1 cellular context compared by ENCODE assay signal in the genomic region with DNA sequence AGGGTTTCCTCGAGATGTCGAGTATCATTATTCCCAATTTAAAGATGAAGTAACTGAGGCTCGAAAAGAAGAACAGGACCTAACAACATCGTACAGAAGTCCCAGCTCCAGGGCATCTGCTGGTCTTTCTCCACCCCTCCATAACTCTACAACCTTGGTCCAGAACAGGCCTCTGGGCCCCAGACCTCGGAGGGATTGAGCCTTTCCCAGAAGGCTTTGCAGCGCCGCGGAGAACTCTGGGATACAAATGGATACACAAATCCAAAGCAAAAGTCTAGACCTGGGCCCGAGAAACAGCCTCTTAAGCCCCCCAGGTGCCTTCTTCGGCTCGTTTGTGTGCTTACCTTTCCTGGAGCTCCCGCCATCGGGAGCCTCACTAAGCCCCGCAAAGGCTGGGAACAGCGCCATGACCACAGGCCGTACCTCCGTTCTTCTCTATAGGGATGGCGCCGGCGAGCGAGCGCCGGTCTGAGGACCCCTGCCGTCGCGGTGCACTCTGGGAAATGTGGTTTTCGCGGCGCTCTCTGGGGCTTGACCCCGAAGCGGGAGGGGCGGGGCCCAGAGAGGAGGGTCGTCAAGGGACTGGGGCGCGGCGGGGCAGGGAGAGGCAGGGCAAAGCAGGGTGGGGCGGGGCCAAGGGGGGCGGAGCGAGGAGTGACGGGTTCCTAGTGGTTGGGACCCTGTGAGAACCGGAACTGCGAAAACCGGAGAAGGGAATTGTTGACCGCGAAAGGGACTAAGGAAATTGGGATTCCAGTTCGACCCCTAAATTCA.
TF ChIP-seq lines count a peak whose summit lies in the region.

A gene with protein sequence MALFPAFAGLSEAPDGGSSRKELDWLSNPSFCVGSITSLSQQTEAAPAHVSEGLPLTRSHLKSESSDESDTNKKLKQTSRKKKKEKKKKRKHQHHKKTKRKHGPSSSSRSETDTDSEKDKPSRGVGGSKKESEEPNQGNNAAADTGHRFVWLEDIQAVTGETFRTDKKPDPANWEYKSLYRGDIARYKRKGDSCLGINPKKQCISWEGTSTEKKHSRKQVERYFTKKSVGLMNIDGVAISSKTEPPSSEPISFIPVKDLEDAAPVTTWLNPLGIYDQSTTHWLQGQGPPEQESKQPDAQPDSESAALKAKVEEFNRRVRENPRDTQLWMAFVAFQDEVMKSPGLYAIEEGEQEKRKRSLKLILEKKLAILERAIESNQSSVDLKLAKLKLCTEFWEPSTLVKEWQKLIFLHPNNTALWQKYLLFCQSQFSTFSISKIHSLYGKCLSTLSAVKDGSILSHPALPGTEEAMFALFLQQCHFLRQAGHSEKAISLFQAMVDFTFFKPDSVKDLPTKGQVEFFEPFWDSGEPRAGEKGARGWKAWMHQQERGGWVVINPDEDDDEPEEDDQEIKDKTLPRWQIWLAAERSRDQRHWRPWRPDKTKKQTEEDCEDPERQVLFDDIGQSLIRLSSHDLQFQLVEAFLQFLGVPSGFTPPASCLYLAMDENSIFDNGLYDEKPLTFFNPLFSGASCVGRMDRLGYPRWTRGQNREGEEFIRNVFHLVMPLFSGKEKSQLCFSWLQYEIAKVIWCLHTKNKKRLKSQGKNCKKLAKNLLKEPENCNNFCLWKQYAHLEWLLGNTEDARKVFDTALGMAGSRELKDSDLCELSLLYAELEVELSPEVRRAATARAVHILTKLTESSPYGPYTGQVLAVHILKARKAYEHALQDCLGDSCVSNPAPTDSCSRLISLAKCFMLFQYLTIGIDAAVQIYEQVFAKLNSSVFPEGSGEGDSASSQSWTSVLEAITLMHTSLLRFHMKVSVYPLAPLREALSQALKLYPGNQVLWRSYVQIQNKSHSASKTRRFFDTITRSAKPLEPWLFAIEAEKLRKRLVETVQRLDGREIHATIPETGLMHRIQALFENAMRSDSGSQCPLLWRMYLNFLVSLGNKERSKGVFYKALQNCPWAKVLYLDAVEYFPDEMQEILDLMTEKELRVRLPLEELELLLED (minus strand): TSS at position 445 of the 774 bp plus-strand sequence. CDS start 37 bp downstream, at position 408.

TF ChIP-seq in SK-N-SH treated with all-trans-retinoic acid at 6 μM for 48 hours, 23 proteins besides CTCF, POLR2A, EP300 and RAD21 (continued from another document):
- TF ChIP-seq, protein P1, sequence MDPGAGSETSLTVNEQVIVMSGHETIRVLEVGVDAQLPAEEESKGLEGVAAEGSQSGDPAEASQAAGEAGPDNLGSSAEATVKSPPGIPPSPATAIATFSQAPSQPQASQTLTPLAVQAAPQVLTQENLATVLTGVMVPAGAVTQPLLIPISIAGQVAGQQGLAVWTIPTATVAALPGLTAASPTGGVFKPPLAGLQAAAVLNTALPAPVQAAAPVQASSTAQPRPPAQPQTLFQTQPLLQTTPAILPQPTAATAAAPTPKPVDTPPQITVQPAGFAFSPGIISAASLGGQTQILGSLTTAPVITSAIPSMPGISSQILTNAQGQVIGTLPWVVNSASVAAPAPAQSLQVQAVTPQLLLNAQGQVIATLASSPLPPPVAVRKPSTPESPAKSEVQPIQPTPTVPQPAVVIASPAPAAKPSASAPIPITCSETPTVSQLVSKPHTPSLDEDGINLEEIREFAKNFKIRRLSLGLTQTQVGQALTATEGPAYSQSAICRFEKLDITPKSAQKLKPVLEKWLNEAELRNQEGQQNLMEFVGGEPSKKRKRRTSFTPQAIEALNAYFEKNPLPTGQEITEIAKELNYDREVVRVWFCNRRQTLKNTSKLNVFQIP (CRISPR knock-in tag; IDR thresholded peaks at IDR 0.05; ENCODE audit: borderline replicate concordance, low read depth): 0 out of 2 replicates have a peak, but pooled peaks have one; percentile 33
- TF ChIP-seq, protein P2, sequence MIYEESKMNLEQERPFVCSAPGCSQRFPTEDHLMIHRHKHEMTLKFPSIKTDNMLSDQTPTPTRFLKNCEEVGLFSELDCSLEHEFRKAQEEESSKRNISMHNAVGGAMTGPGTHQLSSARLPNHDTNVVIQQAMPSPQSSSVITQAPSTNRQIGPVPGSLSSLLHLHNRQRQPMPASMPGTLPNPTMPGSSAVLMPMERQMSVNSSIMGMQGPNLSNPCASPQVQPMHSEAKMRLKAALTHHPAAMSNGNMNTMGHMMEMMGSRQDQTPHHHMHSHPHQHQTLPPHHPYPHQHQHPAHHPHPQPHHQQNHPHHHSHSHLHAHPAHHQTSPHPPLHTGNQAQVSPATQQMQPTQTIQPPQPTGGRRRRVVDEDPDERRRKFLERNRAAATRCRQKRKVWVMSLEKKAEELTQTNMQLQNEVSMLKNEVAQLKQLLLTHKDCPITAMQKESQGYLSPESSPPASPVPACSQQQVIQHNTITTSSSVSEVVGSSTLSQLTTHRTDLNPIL (CRISPR knock-in tag; IDR thresholded peaks at IDR 0.05; ENCODE audit: low read depth): no peak
